Comparison of ENCODE assay signal across 8 cellular contexts in the genomic region with DNA sequence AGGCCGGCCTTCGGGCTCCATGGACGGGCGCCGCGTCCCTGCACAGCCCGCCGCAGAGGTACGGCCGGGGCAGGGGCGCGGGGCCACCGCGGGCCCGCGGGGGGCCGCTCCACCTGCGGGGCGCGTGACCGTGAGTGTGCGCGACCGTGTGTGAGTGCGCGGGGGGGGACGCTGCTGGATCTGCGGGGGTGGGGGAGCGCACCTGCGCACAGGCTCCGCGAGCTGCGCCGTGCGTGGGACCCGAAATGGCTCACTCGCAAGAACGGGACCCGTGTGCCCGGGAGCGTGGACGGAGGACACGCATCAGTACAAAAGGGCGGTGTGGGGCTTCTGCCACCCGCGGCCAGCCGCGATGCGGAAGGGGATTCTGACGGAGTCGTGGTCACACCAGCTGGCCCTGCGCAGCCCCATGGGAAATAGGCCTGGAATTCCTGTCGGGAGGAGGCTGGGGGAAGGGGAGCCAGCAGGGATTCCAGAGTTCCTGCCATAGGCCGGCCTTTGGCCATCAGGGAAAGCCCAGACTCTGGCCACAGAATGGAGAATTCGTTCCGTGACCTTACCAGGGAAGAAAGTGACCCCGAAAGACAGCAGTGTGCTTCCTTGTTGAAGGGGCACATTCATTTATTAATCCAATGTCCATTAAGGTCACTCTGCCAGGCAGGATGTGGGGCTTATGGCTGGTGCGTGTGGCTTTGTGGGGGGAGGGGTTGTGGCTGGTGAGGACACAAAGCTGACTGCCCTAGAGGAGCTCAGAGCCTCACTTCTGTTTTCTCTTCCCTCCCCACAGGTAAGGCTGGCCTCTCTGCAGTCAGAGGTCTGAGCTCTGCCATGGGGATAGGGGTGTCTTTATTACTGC. TPM values are rescaled to one million over a fixed set of nuclear protein-coding genes. Genes with fewer than 3 reads are reported as not detected.
DNase-seq lines count a peak whose midpoint lies in the region; ATAC-seq and TF ChIP-seq lines count a peak whose summit lies in the region.

No MANE protein-coding gene starts in this region.

- DNase-seq in COLO668 (lab: John Stamatoyannopoulos, UW; ENCODE audit: unreplicated experiment) (peak; percentile 74), adrenal gland (peak; percentile 67 to 89 (median 82)), heart left ventricle (peak; percentile 84 to 90 (median 85)), psoas muscle (peak; percentile 80 to 89), Kasumi-1 (lab: John Stamatoyannopoulos, UW) (no peak)

- WGBS in adrenal gland, 4 donors, result 0 to 2% (median 1%) methylated on average over 4 to 58 of the region's 58 CpGs
- WGBS in heart left ventricle, 4 donors, result 0 to 2% (median 1%) methylated on average over 18 to 58 of the region's 58 CpGs
- WGBS in psoas muscle, 3 donors, result 0 to 1% (median 1%) methylated on average over 43 to 58 of the region's 58 CpGs

- no peak for TF ChIP-seq CTCF in adrenal gland (IDR thresholded peaks at IDR 0.05)
- TF ChIP-seq CTCF in heart left ventricle (IDR thresholded peaks at IDR 0.05), result no peak
- no peak for TF ChIP-seq CTCF in psoas muscle (IDR thresholded peaks at IDR 0.05)

- H3K36me3 ChIP-seq in adrenal gland (replicated peaks in 1 of 2) (peaks cover 0 to 35% of the 10 kb centered on the region in 2 donors), heart left ventricle (peaks cover 0 to 40% (median 36%) of the 10 kb centered on the region in 9 donors), psoas muscle (ENCODE audit: insufficient read depth in 1 of 2, low read depth in 1 of 2) (peaks cover 0 to 43% of the 10 kb centered on the region in 2 donors)

- intact Hi-C loops in adrenal gland (cut with DNase I), result loop anchor here in 1 of 2 donors (2.0 kb wide), 1 partner anchor 42 kb away; no protein-coding TSS in a partner anchor
- intact Hi-C loops in heart left ventricle (cut with DNase I), result loop anchor here in 6 of 10 donors (1.0 to 5.0 kb wide), 7 partner anchors 9 to 658 kb away; a partner anchor contains a TSS
- intact Hi-C loops in psoas muscle (cut with DNase I), result loop anchor here in 1 of 2 donors (1.0 kb wide), 1 partner anchor 9 kb away; no protein-coding TSS in a partner anchor

- peak overlapping the region; percentile 61 to 99 (median 97) for H3K27ac ChIP-seq in adrenal gland
- H3K27ac ChIP-seq in heart left ventricle, result peak overlapping the region; percentile 90 to 99 (median 97)
- H3K27ac ChIP-seq in psoas muscle, result peak overlapping the region; percentile 99

- TF ChIP-seq POLR2A in Raji (IDR thresholded peaks at IDR 0.05; ENCODE audit: insufficient read depth, low read depth, low read length) (peak; percentile 45; the same call in 1 of the 2 replicates), adrenal gland (IDR thresholded peaks at IDR 0.05) (no peak), heart left ventricle (IDR thresholded peaks at IDR 0.05) (no peak)

- H3K9me3 ChIP-seq in adrenal gland (replicated peaks in 1 of 3) (no peaks in the 10 kb centered on the region), heart left ventricle (no peaks in the 10 kb centered on the region), psoas muscle (no peaks in the 10 kb centered on the region)

- peak overlapping the region; percentile 62 to 91 (median 68) for H3K4me3 ChIP-seq in adrenal gland
- peak overlapping the region; percentile 64 to 97 (median 90) for H3K4me3 ChIP-seq in heart left ventricle
- H3K4me3 ChIP-seq in psoas muscle, result peak overlapping the region; percentile 97

- ATAC-seq in GM19395 (IDR thresholded peaks at IDR 0.05; ENCODE audit: unreplicated experiment), result peak; percentile 50
- peak; percentile 5 for ATAC-seq in HG03469 (IDR thresholded peaks at IDR 0.05; ENCODE audit: unreplicated experiment)
- ATAC-seq in heart left ventricle, result peak; percentile 65 to 87 (median 72)
- ATAC-seq in psoas muscle, result peak; percentile 66 to 73 (median 72)

- H3K27me3 ChIP-seq in adrenal gland (no peaks in the 10 kb centered on the region), heart left ventricle (no peaks in the 10 kb centered on the region), psoas muscle (ENCODE audit: insufficient read depth in 3 of 3, low read length in 2 of 3) (no peaks in the 10 kb centered on the region)

- H3K4me1 ChIP-seq in adrenal gland (replicated peaks in 1 of 2) (peaks cover 20 to 32% of the 10 kb centered on the region in 2 donors), heart left ventricle (peaks cover 2 to 49% (median 32%) of the 10 kb centered on the region in 12 donors), psoas muscle (peaks cover 55% of the 10 kb centered on the region)

RNA-seq across cellular contexts. Expression of a gene that starts 0.5 kb away (rescaled TPM):
- 100 to 1,000 TPM; 153 to 294 (median 214) TPM for total RNA-seq in adrenal gland
- 100 to 1,000 TPM in 1 of 3 donors, 10 to 100 TPM in 2; 69.0 to 140 (median 95.8) TPM for polyA plus RNA-seq in adrenal gland
- total RNA-seq in heart left ventricle, result 100 to 1,000 TPM in 5 of 9 donors, 10 to 100 TPM in 4; 90.4 to 141 (median 100) TPM
- 10 to 100 TPM; 49.8 to 79.6 TPM for polyA plus RNA-seq in heart left ventricle
- total RNA-seq in psoas muscle, result 100 to 1,000 TPM; 112 to 212 (median 137) TPM
- 100 to 1,000 TPM in 1 of 3 donors, 10 to 100 TPM in 2; 80.2 to 133 (median 83.2) TPM for polyA plus RNA-seq in psoas muscle

RNA-seq across cellular contexts. Expression of a gene that starts 10.0 kb away (rescaled TPM):
- total RNA-seq in adrenal gland (10 to 100 TPM in 1 of 8 donors, 1 to 10 TPM in 7; 3.2 to 13.9 (median 7.5) TPM), heart left ventricle (1 to 10 TPM; 2.1 to 5.0 (median 3.3) TPM), psoas muscle (1 to 10 TPM; 1.6 to 3.2 (median 2.8) TPM)
- polyA plus RNA-seq in adrenal gland (1 to 10 TPM in 2 of 3 donors, under 1 TPM in 1; 0.26 to 6.0 (median 3.0) TPM), heart left ventricle (1 to 10 TPM; 1.8 to 4.4 TPM), psoas muscle (1 to 10 TPM; 2.6 to 3.8 (median 3.7) TPM)

RNA-seq across cellular contexts. Expression of a gene that starts 27.7 kb away (rescaled TPM):
- total RNA-seq in adrenal gland (1,000 to 10,000 TPM; 1,813 to 6,437 (median 3,715) TPM), heart left ventricle (100 to 1,000 TPM in 2 of 9 donors, 10 to 100 TPM in 3, 1 to 10 TPM in 4; 3.9 to 108 (median 12.6) TPM), psoas muscle (10 to 100 TPM in 2 of 4 donors, 1 to 10 TPM in 2; 4.1 to 17.9 (median 8.7) TPM)
- polyA plus RNA-seq in adrenal gland (1,000 to 10,000 TPM in 2 of 3 donors, 100 to 1,000 TPM in 1; 590 to 7,984 (median 3,445) TPM), heart left ventricle (10 to 100 TPM in 1 of 2 donors, 1 to 10 TPM in 1; 9.2 to 16.0 TPM), psoas muscle (1 to 10 TPM; 6.3 to 7.7 (median 7.3) TPM)

RNA-seq across cellular contexts. Expression of a gene that starts 45.8 kb away (rescaled TPM):
- total RNA-seq in adrenal gland (10 to 100 TPM; 17.9 to 50.0 (median 37.1) TPM), heart left ventricle (1 to 10 TPM; 1.6 to 5.9 (median 3.7) TPM), psoas muscle (1 to 10 TPM in 3 of 4 donors, under 1 TPM in 1; 0.71 to 3.3 (median 3.0) TPM)
- polyA plus RNA-seq in adrenal gland (10 to 100 TPM in 2 of 3 donors, 1 to 10 TPM in 1; 6.6 to 16.9 (median 10.7) TPM), heart left ventricle (1 to 10 TPM; 2.2 to 4.5 TPM), psoas muscle (1 to 10 TPM; 1.3 to 3.7 (median 1.4) TPM)

RNA-seq across cellular contexts. Expression of a gene that starts 46.0 kb away (rescaled TPM):
- 1,000 to 10,000 TPM in 1 of 8 donors, 100 to 1,000 TPM in 6, 10 to 100 TPM in 1; 83.0 to 1,435 (median 309) TPM for total RNA-seq in adrenal gland
- 10 to 100 TPM in 2 of 3 donors, 1 to 10 TPM in 1; 8.6 to 34.5 (median 33.6) TPM for polyA plus RNA-seq in adrenal gland
- total RNA-seq in heart left ventricle, result 1 to 10 TPM; 2.1 to 9.4 (median 4.6) TPM
- polyA plus RNA-seq in heart left ventricle, result 1 to 10 TPM; 1.8 to 8.3 TPM
- 1 to 10 TPM in 3 of 4 donors, under 1 TPM in 1; 0.88 to 4.4 (median 2.6) TPM for total RNA-seq in psoas muscle
- polyA plus RNA-seq in psoas muscle, result 1 to 10 TPM; 2.0 to 3.8 (median 3.3) TPM

Comparison
In these comparisons a context has a peak if more than half of its experiments do, and no peak if none do; other contexts are left out.
1. DNase-seq: peak in COLO668 (single experiment), adrenal gland (7 of 7), heart left ventricle (5 of 5) and psoas muscle (2 of 2); none in Kasumi-1 (0 of 2).
2. ATAC-seq: peak in every context shown above with its lines; median percentile 72 in heart left ventricle; 72 in psoas muscle; 50 in GM19395; 5 in HG03469.
3. RNA of a gene that starts 27.7 kb away (total RNA-seq): 1,813 to 6,437 TPM in adrenal gland; 3.9 to 108 TPM in heart left ventricle and 4.1 to 17.9 TPM in psoas muscle; every median in the first group is over 10 times any median in the second.
4. Peak in every context shown above with its lines, with median percentiles within 50 percentile points of each other: H3K27ac ChIP-seq and H3K4me3 ChIP-seq.